In genomic region chr3:140177943-140178342, GRCh38 we compare ENCODE assay signal across 1 cellular context.
A peak's percentile ranks its signal among the peaks of the same experiment; 100 is the strongest.
TF ChIP-seq lines count a peak whose summit lies in the region.

No MANE protein-coding gene starts in this region.

TF ChIP-seq in GM12878, 131 proteins besides CTCF, POLR2A, EP300 and RAD21 (continued from another document):
- TF ChIP-seq ZBTB11 (CRISPR knock-in tag; IDR thresholded peaks at IDR 0.05) (no peak), PBX3 (IDR thresholded peaks at IDR 0.05; ENCODE audit: insufficient replicate concordance, low read depth, low read length) (no peak), ATF7 (IDR thresholded peaks at IDR 0.05; ENCODE audit: low read depth) (peak; percentile 52; the same call in 1 of the 2 replicates), RCOR1 (conservative IDR thresholded peaks at IDR 0.05; ENCODE audit: low read depth, low read length) (no peak), TBL1XR1 (IDR thresholded peaks at IDR 0.05; ENCODE audit: low read depth, low read length) (no peak), POLR2AphosphoS5 (IDR thresholded peaks at IDR 0.05; ENCODE audit: low read length) (no peak), CBX5 (IDR thresholded peaks at IDR 0.05; ENCODE audit: low read depth) (no peak)
- TF ChIP-seq, protein P1, sequence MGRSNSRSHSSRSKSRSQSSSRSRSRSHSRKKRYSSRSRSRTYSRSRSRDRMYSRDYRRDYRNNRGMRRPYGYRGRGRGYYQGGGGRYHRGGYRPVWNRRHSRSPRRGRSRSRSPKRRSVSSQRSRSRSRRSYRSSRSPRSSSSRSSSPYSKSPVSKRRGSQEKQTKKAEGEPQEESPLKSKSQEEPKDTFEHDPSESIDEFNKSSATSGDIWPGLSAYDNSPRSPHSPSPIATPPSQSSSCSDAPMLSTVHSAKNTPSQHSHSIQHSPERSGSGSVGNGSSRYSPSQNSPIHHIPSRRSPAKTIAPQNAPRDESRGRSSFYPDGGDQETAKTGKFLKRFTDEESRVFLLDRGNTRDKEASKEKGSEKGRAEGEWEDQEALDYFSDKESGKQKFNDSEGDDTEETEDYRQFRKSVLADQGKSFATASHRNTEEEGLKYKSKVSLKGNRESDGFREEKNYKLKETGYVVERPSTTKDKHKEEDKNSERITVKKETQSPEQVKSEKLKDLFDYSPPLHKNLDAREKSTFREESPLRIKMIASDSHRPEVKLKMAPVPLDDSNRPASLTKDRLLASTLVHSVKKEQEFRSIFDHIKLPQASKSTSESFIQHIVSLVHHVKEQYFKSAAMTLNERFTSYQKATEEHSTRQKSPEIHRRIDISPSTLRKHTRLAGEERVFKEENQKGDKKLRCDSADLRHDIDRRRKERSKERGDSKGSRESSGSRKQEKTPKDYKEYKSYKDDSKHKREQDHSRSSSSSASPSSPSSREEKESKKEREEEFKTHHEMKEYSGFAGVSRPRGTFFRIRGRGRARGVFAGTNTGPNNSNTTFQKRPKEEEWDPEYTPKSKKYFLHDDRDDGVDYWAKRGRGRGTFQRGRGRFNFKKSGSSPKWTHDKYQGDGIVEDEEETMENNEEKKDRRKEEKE (IDR thresholded peaks at IDR 0.05): no peak
